22 cellular contexts compared by ENCODE assay signal in genomic region chr5:35869705-35870277, GRCh38. TPM values are rescaled to one million over a fixed set of nuclear protein-coding genes. Genes with fewer than 3 reads are reported as not detected.
A peak's percentile ranks its signal among the peaks of the same experiment; 100 is the strongest.
DNase-seq lines count a peak whose midpoint lies in the region; ATAC-seq and TF ChIP-seq lines count a peak whose summit lies in the region.
"Had no signal": no experiment of that assay in that cellular context is flagged by ENCODE, and none has a peak within 500 bp of the region (broad histone marks: within the 10 kb centered on the region; RNA-seq: fewer than 3 reads in every experiment).

No MANE protein-coding gene starts in this region.

- peak in 1 of 2 donors; percentile 45 for ATAC-seq in activated T-cell treated with anti-CD3 and anti-CD28 coated beads, Interleukin-2, amount 50 U/mL, for 72 hours (replicated peaks in 1 of 2)
- ATAC-seq in HG02610 (IDR thresholded peaks at IDR 0.05; ENCODE audit: unreplicated experiment) = no peak
- ATAC-seq: pancreas had no signal

- H3K9me3 ChIP-seq in OCI-LY3 (ENCODE audit: insufficient read depth, low read length) = no peaks in the 10 kb centered on the region
- H3K9me3 ChIP-seq in effector memory CD4-positive, alpha-beta T cell (ENCODE audit: control insufficient read depth, low read length) = peaks cover 2% of the 10 kb centered on the region
- H3K9me3 ChIP-seq: Caco-2, pancreas, uterus had no signal

- H3K4me1 ChIP-seq in OCI-LY3 (ENCODE audit: low read length) = peaks cover 8% of the 10 kb centered on the region
- peaks cover 29% of the 10 kb centered on the region for H3K4me1 ChIP-seq in effector memory CD4-positive, alpha-beta T cell (ENCODE audit: control insufficient read depth, insufficient read depth, low read length, poor library complexity, severe bottlenecking)
- H3K4me1 ChIP-seq: Caco-2, pancreas, uterus had no signal

- H4K20me1 ChIP-seq in OCI-LY3 (ENCODE audit: insufficient read depth, low read length) = no peaks in the 10 kb centered on the region

- 0 out of 2 replicates have a peak overlapping the region, but pooled peaks have one; percentile 14 for H3K4me2 ChIP-seq in OCI-LY3 (ENCODE audit: low read length)
- H3K4me2 ChIP-seq: PC-9 had no signal

- no peaks in the 10 kb centered on the region for H3K27me3 Mint-ChIP-seq in activated T-cell treated with anti-CD3 and anti-CD28 coated beads, Interleukin-2, amount 50 U/mL, for 72 hours (ENCODE audit: low read depth)
- no peaks in the 10 kb centered on the region for H3K27me3 Mint-ChIP-seq in stimulated activated naive CD8-positive, alpha-beta T cell treated with anti-CD3 and anti-CD28 coated beads, Interleukin-15, Interleukin-2, amounts not matched to agents 100 ng/mL and 50 ng/mL, for 24 hours
- H3K27me3 Mint-ChIP-seq in chondrocyte (ENCODE audit: low read depth) = no peaks in the 10 kb centered on the region

- TF ChIP-seq CTCF in OCI-LY3 (IDR thresholded peaks at IDR 0.05; ENCODE audit: low read depth, low read length) (no peak), chondrocyte (IDR thresholded peaks at IDR 0.05) (no peak)

- H3K36me3 ChIP-seq in OCI-LY3 (replicated peaks; ENCODE audit: low read depth, low read length) = no peaks in the 10 kb centered on the region
- H3K36me3 ChIP-seq in effector memory CD4-positive, alpha-beta T cell (ENCODE audit: control insufficient read depth, insufficient read depth, low read length) = peaks cover 89% of the 10 kb centered on the region
- H3K36me3 ChIP-seq: uterus had no signal

- H3K27ac ChIP-seq in OCI-LY3 (ENCODE audit: low read length) = no peak overlapping the region
- peak overlapping the region; percentile 29 for H3K27ac ChIP-seq in effector memory CD4-positive, alpha-beta T cell (ENCODE audit: insufficient read depth, low read length, poor library complexity, severe bottlenecking)
- H3K27ac ChIP-seq: pancreas, PC-9, uterus had no signal

- H3K4me1 Mint-ChIP-seq in activated T-cell treated with anti-CD3 and anti-CD28 coated beads, Interleukin-2, amount 50 U/mL, for 72 hours (ENCODE audit: low read depth) = peaks cover 93% of the 10 kb centered on the region
- peaks cover 82% of the 10 kb centered on the region for H3K4me1 Mint-ChIP-seq in stimulated activated naive CD8-positive, alpha-beta T cell treated with anti-CD3 and anti-CD28 coated beads, Interleukin-15, Interleukin-2, amounts not matched to agents 100 ng/mL and 50 ng/mL, for 24 hours (ENCODE audit: low read depth)
- no peaks in the 10 kb centered on the region for H3K4me1 Mint-ChIP-seq in chondrocyte (ENCODE audit: low read depth)
- H3K4me1 Mint-ChIP-seq: immature natural killer cell had no signal

- no peaks in the 10 kb centered on the region for H3K27me3 ChIP-seq in OCI-LY3 (ENCODE audit: low read depth, low read length)
- no peaks in the 10 kb centered on the region for H3K27me3 ChIP-seq in effector memory CD4-positive, alpha-beta T cell (replicated peaks; ENCODE audit: control insufficient read depth, insufficient read depth, low read length, poor library complexity, severe bottlenecking)
- H3K27me3 ChIP-seq: pancreas, uterus had no signal

- no peak overlapping the region for H3K4me3 ChIP-seq in OCI-LY3 (ENCODE audit: low read length)
- no peak overlapping the region for H3K4me3 ChIP-seq in effector memory CD4-positive, alpha-beta T cell (ENCODE audit: insufficient read depth, low read depth, low read length, poor library complexity, severe bottlenecking)
- H3K4me3 ChIP-seq: pancreas, PC-9, uterus had no signal

- peak overlapping the region; percentile 86 for H3K27ac Mint-ChIP-seq in activated T-cell treated with anti-CD3 and anti-CD28 coated beads, Interleukin-2, amount 50 U/mL, for 72 hours
- H3K27ac Mint-ChIP-seq in stimulated activated naive CD8-positive, alpha-beta T cell treated with anti-CD3 and anti-CD28 coated beads, Interleukin-15, Interleukin-2, amounts not matched to agents 100 ng/mL and 50 ng/mL, for 24 hours = peak overlapping the region; percentile 84
- H3K27ac Mint-ChIP-seq in chondrocyte (ENCODE audit: unreplicated experiment) = no peak overlapping the region
- H3K27ac Mint-ChIP-seq: endodermal cell had no signal

- no peak overlapping the region for H3K4me3 Mint-ChIP-seq in activated T-cell treated with anti-CD3 and anti-CD28 coated beads, Interleukin-2, amount 50 U/mL, for 72 hours
- no peak overlapping the region for H3K4me3 Mint-ChIP-seq in stimulated activated naive CD8-positive, alpha-beta T cell treated with anti-CD3 and anti-CD28 coated beads, Interleukin-15, Interleukin-2, amounts not matched to agents 100 ng/mL and 50 ng/mL, for 24 hours
- no peak overlapping the region for H3K4me3 Mint-ChIP-seq in chondrocyte (ENCODE audit: unreplicated experiment)
- H3K4me3 Mint-ChIP-seq: endodermal cell, immature natural killer cell had no signal

- H3K79me2 ChIP-seq in OCI-LY3 (ENCODE audit: low read length) = no peaks in the 10 kb centered on the region

- peaks cover 3 to 4% of the 10 kb centered on the region in 2 donors for H3K9me3 Mint-ChIP-seq in activated T-cell treated with anti-CD3 and anti-CD28 coated beads, Interleukin-2, amount 50 U/mL, for 72 hours
- peaks cover 10% of the 10 kb centered on the region for H3K9me3 Mint-ChIP-seq in stimulated activated naive CD8-positive, alpha-beta T cell treated with anti-CD3 and anti-CD28 coated beads, Interleukin-15, Interleukin-2, amounts not matched to agents 100 ng/mL and 50 ng/mL, for 24 hours
- H3K9me3 Mint-ChIP-seq in chondrocyte (ENCODE audit: low read depth) = peaks cover 3% of the 10 kb centered on the region

- DNase-seq in activated T-cell treated with anti-CD3 and anti-CD28 coated beads, Interleukin-2, amount 50 U/mL, for 72 hours = no peak
- DNase-seq in activated T-cell treated with anti-CD3 and anti-CD28 coated beads for 4 hours (no peak), NCI-H1930 (lab: John Stamatoyannopoulos, UW) (no peak), chondrocyte (ENCODE audit: low spot score) (no peak)
- no peak for DNase-seq in effector memory CD4-positive, alpha-beta T cell
- DNase-seq: activated CD4-positive, CD25-positive, alpha-beta regulatory T cell treated with anti-CD3 and anti-CD28 coated beads, Interleukin-2, amount 50 U/mL, for 72 hours; anterior cingulate cortex; Caco-2; central memory CD4-positive, alpha-beta T cell; EL; endodermal cell; head of caudate nucleus; immature natural killer cell; NCI-H2029 treated with DMSO at 0.1 percent for 48 hours; pancreas; PC-9; stimulated activated CD4-positive, alpha-beta T cell treated with anti-CD3 and anti-CD28 coated beads, Interleukin-2, amount 100 ng/mL, for 24 hours; uterus had no signal

- no peak overlapping the region for H3K9ac ChIP-seq in OCI-LY3 (ENCODE audit: low read length)

- no peak overlapping the region for H2AFZ ChIP-seq in OCI-LY3 (ENCODE audit: low read depth, low read length)
- H2AFZ ChIP-seq: PC-9 had no signal

- peaks cover 37 to 77% of the 10 kb centered on the region in 2 donors for H3K36me3 Mint-ChIP-seq in activated T-cell treated with anti-CD3 and anti-CD28 coated beads, Interleukin-2, amount 50 U/mL, for 72 hours (ENCODE audit: insufficient read depth in 2 of 2)
- peaks cover 94% of the 10 kb centered on the region for H3K36me3 Mint-ChIP-seq in stimulated activated naive CD8-positive, alpha-beta T cell treated with anti-CD3 and anti-CD28 coated beads, Interleukin-15, Interleukin-2, amounts not matched to agents 100 ng/mL and 50 ng/mL, for 24 hours (ENCODE audit: low read depth)
- peaks cover 2% of the 10 kb centered on the region for H3K36me3 Mint-ChIP-seq in chondrocyte (ENCODE audit: low read depth)

RNA-seq across cellular contexts. Expression of gene IL7R, which starts 13.1 kb away (rescaled TPM):
- 100 to 1,000 TPM; 102 to 143 TPM for total RNA-seq in activated T-cell treated with anti-CD3 and anti-CD28 coated beads, Interleukin-2, amount 50 U/mL, for 72 hours
- total RNA-seq in chondrocyte = 0.36 to 0.56 TPM (median 0.50 TPM) in 3 replicates
- total RNA-seq: Caco-2, NCI-H460 had no signal

Comparison
In these comparisons a context has a peak if more than half of its experiments do, and no peak if none do; other contexts are left out.
1. RNA of gene IL7R, which starts 13.1 kb away (total RNA-seq): 102 to 143 TPM in activated T-cell treated with anti-CD3 and anti-CD28 coated beads, Interleukin-2, amount 50 U/mL, for 72 hours; 0.36 to 0.56 TPM in chondrocyte; every median in the first group is over 10 times any median in the second.